10 cellular contexts compared by ENCODE assay signal in genomic region chr20:32510601-32511357, GRCh38.
DNase-seq lines count a peak whose midpoint lies in the region; ATAC-seq, FAIRE-seq and TF ChIP-seq lines count a peak whose summit lies in the region.
"Had no signal": no experiment of that assay in that cellular context is flagged by ENCODE, and none has a peak within 500 bp of the region (broad histone marks: within the 10 kb centered on the region; RNA-seq: fewer than 3 reads in every experiment).

No MANE protein-coding gene starts in this region.

- intact Hi-C loops in activated CD4-positive, alpha-beta memory T cell treated with anti-CD3 and anti-CD28 coated beads for 36 hours (cut with micrococcal nuclease) = no loop called here
- intact Hi-C loops in lower leg skin (cut with DNase I; ENCODE audit: low total_unique reads) = no loop called here
- intact Hi-C loops in MCF 10A (cut with micrococcal nuclease) = no loop called here

- H4K20me1 ChIP-seq in keratinocyte (ENCODE audit: control insufficient read depth, extremely low read depth, insufficient read depth, low read length) = no peaks in the 10 kb centered on the region

- TF ChIP-seq CTCF in keratinocyte (optimal IDR thresholded peaks at IDR 0.05 in 1 of 3, IDR thresholded peaks at IDR 0.05 in 1 of 3, conservative IDR thresholded peaks at IDR 0.05 in 1 of 3; ENCODE audit: extremely low read depth in 1 of 3, insufficient read depth in 2 of 3, low read length in 3 of 3) (no peak), lower leg skin (IDR thresholded peaks at IDR 0.05) (no peak), MCF 10A (IDR thresholded peaks at IDR 0.05; ENCODE audit: unreplicated experiment) (no peak)

- H3K27ac ChIP-seq in keratinocyte (ENCODE audit: control insufficient read depth, insufficient read depth, low read length) = no peak overlapping the region
- H3K27ac ChIP-seq: SK-N-MC had no signal

- CTCF ChIA-PET in activated CD4-positive, alpha-beta T cell treated with anti-CD3 and anti-CD28 coated beads, Interleukin-2, amount 10 ng/mL, durations not matched to agents 7 days and 5 days (lab: Charles Lee) = interaction anchor here (1.2 kb wide), 1 partner anchor 142 kb away, joined by 3 read pairs; no protein-coding TSS in a partner anchor
- CTCF ChIA-PET in activated CD4-positive, alpha-beta memory T cell treated with anti-CD3 and anti-CD28 coated beads for 36 hours (lab: Charles Lee) = interaction anchor here (0.7 to 1.1 kb wide), 2 partner anchors 10 to 11 kb away, joined by 3 read pairs; no protein-coding TSS in a partner anchor
- CTCF ChIA-PET in MCF 10A (lab: Yijun Ruan, JAX) = interaction anchor here (0.8 to 1.9 kb wide), 3 partner anchors 10 to 143 kb away, joined by 4 to 5 read pairs (median 5); no protein-coding TSS in a partner anchor

- peak overlapping the region; percentile 68 for H3K4me3 Mint-ChIP-seq in activated CD4-positive, alpha-beta T cell treated with anti-CD3 and anti-CD28 coated beads, Interleukin-2, amount 10 ng/mL, durations not matched to agents 7 days and 5 days
- peak overlapping the region; percentile 40 for H3K4me3 Mint-ChIP-seq in activated CD4-positive, alpha-beta memory T cell treated with anti-CD3 and anti-CD28 coated beads for 36 hours
- peak overlapping the region; percentile 78 to 83 for H3K4me3 Mint-ChIP-seq in stimulated activated naive CD8-positive, alpha-beta T cell treated with anti-CD3 and anti-CD28 coated beads, Interleukin-15, amount 100 ng/mL, for 72 hours
- H3K4me3 Mint-ChIP-seq in MCF 10A (ENCODE audit: unreplicated experiment) = no peak overlapping the region

- ATAC-seq in stimulated activated naive CD8-positive, alpha-beta T cell treated with anti-CD3 and anti-CD28 coated beads, Interleukin-15, amount 100 ng/mL, for 72 hours = peak; percentile 61

- POLR2A ChIA-PET in activated CD4-positive, alpha-beta T cell treated with anti-CD3 and anti-CD28 coated beads, Interleukin-2, amount 10 ng/mL, durations not matched to agents 7 days and 5 days (lab: Charles Lee) = no interaction called here
- POLR2A ChIA-PET in activated CD4-positive, alpha-beta memory T cell treated with anti-CD3 and anti-CD28 coated beads for 36 hours (lab: Charles Lee) = interaction anchor here (0.6 kb wide), 2 partner anchors 24 to 750 kb away, joined by 3 to 5 read pairs; no protein-coding TSS in a partner anchor
- POLR2A ChIA-PET in MCF 10A (lab: Yijun Ruan, JAX) = interaction anchor here (0.6 kb wide), 1 partner anchor 8 kb away, joined by 4 read pairs; no protein-coding TSS in a partner anchor

- 47 to 54% methylated on average over 17 of the region's 17 CpGs for WGBS in lower leg skin, 2 donors

- peaks cover 7% of the 10 kb centered on the region for H3K4me1 ChIP-seq in keratinocyte (ENCODE audit: control insufficient read depth, extremely low read depth, insufficient read depth, low read length)

- H3K9me3 ChIP-seq in keratinocyte (ENCODE audit: control insufficient read depth, low read depth, low read length) = no peaks in the 10 kb centered on the region

- peak overlapping the region; percentile 45 for H3K4me2 ChIP-seq in keratinocyte (ENCODE audit: control insufficient read depth, extremely low read depth, insufficient read depth, low read depth, low read length)

- H3K9me1 ChIP-seq in keratinocyte (ENCODE audit: control insufficient read depth, extremely low read depth, insufficient read depth, low read length) = no peaks in the 10 kb centered on the region

- no peaks in the 10 kb centered on the region for H3K27me3 Mint-ChIP-seq in activated CD4-positive, alpha-beta T cell treated with anti-CD3 and anti-CD28 coated beads, Interleukin-2, amount 10 ng/mL, durations not matched to agents 7 days and 5 days
- no peaks in the 10 kb centered on the region for H3K27me3 Mint-ChIP-seq in activated CD4-positive, alpha-beta memory T cell treated with anti-CD3 and anti-CD28 coated beads for 36 hours
- H3K27me3 Mint-ChIP-seq in stimulated activated naive CD8-positive, alpha-beta T cell treated with anti-CD3 and anti-CD28 coated beads, Interleukin-15, amount 100 ng/mL, for 72 hours = no peaks in the 10 kb centered on the region
- H3K27me3 Mint-ChIP-seq in MCF 10A (ENCODE audit: insufficient read depth, unreplicated experiment) = no peaks in the 10 kb centered on the region

- DNase-seq in activated CD4-positive, alpha-beta T cell treated with anti-CD3 and anti-CD28 coated beads, Interleukin-2, amount 10 ng/mL, durations not matched to agents 7 days and 5 days = no peak
- no peak for DNase-seq in activated CD4-positive, alpha-beta T cell treated with anti-CD3 and anti-CD28 coated beads, Interleukin-2, amount 50 U/mL, for 4 hours
- DNase-seq in activated CD4-positive, alpha-beta memory T cell treated with anti-CD3 and anti-CD28 coated beads for 36 hours = no peak
- no peak for DNase-seq in keratinocyte (ENCODE audit: low read depth, low spot score)
- peak in 1 of 2 donors; percentile 52 for DNase-seq in stimulated activated naive CD8-positive, alpha-beta T cell treated with anti-CD3 and anti-CD28 coated beads, Interleukin-15, amount 100 ng/mL, for 72 hours
- no peak for DNase-seq in lower leg skin (ENCODE audit: low spot score in 2 of 2)
- DNase-seq in MCF 10A (ENCODE audit: unreplicated experiment) = no peak
- DNase-seq in DMS53 (lab: John Stamatoyannopoulos, UW) = no peak
- DNase-seq: IMR-90 had no signal

- peaks cover 52% of the 10 kb centered on the region for H3K36me3 Mint-ChIP-seq in activated CD4-positive, alpha-beta T cell treated with anti-CD3 and anti-CD28 coated beads, Interleukin-2, amount 10 ng/mL, durations not matched to agents 7 days and 5 days (ENCODE audit: low read depth)
- H3K36me3 Mint-ChIP-seq in activated CD4-positive, alpha-beta memory T cell treated with anti-CD3 and anti-CD28 coated beads for 36 hours = peaks cover 2% of the 10 kb centered on the region
- no peaks in the 10 kb centered on the region for H3K36me3 Mint-ChIP-seq in MCF 10A (ENCODE audit: insufficient read depth, unreplicated experiment)

- FAIRE-seq in keratinocyte (lab: Jason Lieb, UNC) = no peak

- H3K9ac ChIP-seq in keratinocyte (ENCODE audit: control insufficient read depth, extremely low read depth, insufficient read depth, low read length) = no peak overlapping the region

- peak overlapping the region; percentile 86 for H3K27ac Mint-ChIP-seq in activated CD4-positive, alpha-beta T cell treated with anti-CD3 and anti-CD28 coated beads, Interleukin-2, amount 10 ng/mL, durations not matched to agents 7 days and 5 days
- H3K27ac Mint-ChIP-seq in activated CD4-positive, alpha-beta memory T cell treated with anti-CD3 and anti-CD28 coated beads for 36 hours = peak overlapping the region; percentile 71
- peak overlapping the region; percentile 91 to 94 for H3K27ac Mint-ChIP-seq in stimulated activated naive CD8-positive, alpha-beta T cell treated with anti-CD3 and anti-CD28 coated beads, Interleukin-15, amount 100 ng/mL, for 72 hours
- H3K27ac Mint-ChIP-seq in MCF 10A (ENCODE audit: low read depth, unreplicated experiment) = no peak overlapping the region

- no peaks in the 10 kb centered on the region for H3K9me3 Mint-ChIP-seq in activated CD4-positive, alpha-beta T cell treated with anti-CD3 and anti-CD28 coated beads, Interleukin-2, amount 10 ng/mL, durations not matched to agents 7 days and 5 days
- no peaks in the 10 kb centered on the region for H3K9me3 Mint-ChIP-seq in activated CD4-positive, alpha-beta memory T cell treated with anti-CD3 and anti-CD28 coated beads for 36 hours
- H3K9me3 Mint-ChIP-seq in stimulated activated naive CD8-positive, alpha-beta T cell treated with anti-CD3 and anti-CD28 coated beads, Interleukin-15, amount 100 ng/mL, for 72 hours = no peaks in the 10 kb centered on the region
- H3K9me3 Mint-ChIP-seq in MCF 10A (ENCODE audit: unreplicated experiment) = no peaks in the 10 kb centered on the region

- H3K79me2 ChIP-seq in keratinocyte (ENCODE audit: control insufficient read depth, insufficient read depth, low read length) = no peaks in the 10 kb centered on the region

- dilution Hi-C loops in keratinocyte (cut with MboI; ENCODE audit: extremely low pct_ligation_motif_present, low sequenced_read_pairs) = loop anchor here (25.0 kb wide), 1 partner anchor 127 kb away; no protein-coding TSS in a partner anchor

- TF ChIP-seq POLR2A in lower leg skin (IDR thresholded peaks at IDR 0.05) = no peak

- peaks cover 13% of the 10 kb centered on the region for H3K27me3 ChIP-seq in keratinocyte (ENCODE audit: control insufficient read depth, extremely low read depth, insufficient read depth, low read length)

- no peaks in the 10 kb centered on the region for H3K36me3 ChIP-seq in keratinocyte (ENCODE audit: control insufficient read depth in 2 of 2, extremely low read depth in 1 of 2, insufficient read depth in 2 of 2, low read length in 2 of 2)

- no TSS peak for BruUV-seq in MCF 10A (replicated peaks; lab: Mats Ljungman, UMichigan)

- no peak overlapping the region for H2AFZ ChIP-seq in keratinocyte (ENCODE audit: control insufficient read depth, low read length)

- no peak overlapping the region for H3K4me3 ChIP-seq in keratinocyte (ENCODE audit: control insufficient read depth in 2 of 3, extremely low read depth in 1 of 3, insufficient read depth in 2 of 3, low read depth in 1 of 3, low read length in 3 of 3)
- H3K4me3 ChIP-seq in lower leg skin (ENCODE audit: low read depth, poor library complexity, severe bottlenecking) = no peak overlapping the region
- H3K4me3 ChIP-seq: SK-N-MC had no signal

- H3K4me1 Mint-ChIP-seq in activated CD4-positive, alpha-beta T cell treated with anti-CD3 and anti-CD28 coated beads, Interleukin-2, amount 10 ng/mL, durations not matched to agents 7 days and 5 days = peaks cover 84% of the 10 kb centered on the region
- peaks cover 72% of the 10 kb centered on the region for H3K4me1 Mint-ChIP-seq in activated CD4-positive, alpha-beta memory T cell treated with anti-CD3 and anti-CD28 coated beads for 36 hours (ENCODE audit: low read depth)
- peaks cover 100% of the 10 kb centered on the region for H3K4me1 Mint-ChIP-seq in stimulated activated naive CD8-positive, alpha-beta T cell treated with anti-CD3 and anti-CD28 coated beads, Interleukin-15, amount 100 ng/mL, for 72 hours
- H3K4me1 Mint-ChIP-seq in MCF 10A (ENCODE audit: insufficient read depth, unreplicated experiment) = no peaks in the 10 kb centered on the region
